Comparison of ENCODE assay signal across 20 cellular contexts in the genomic region with DNA sequence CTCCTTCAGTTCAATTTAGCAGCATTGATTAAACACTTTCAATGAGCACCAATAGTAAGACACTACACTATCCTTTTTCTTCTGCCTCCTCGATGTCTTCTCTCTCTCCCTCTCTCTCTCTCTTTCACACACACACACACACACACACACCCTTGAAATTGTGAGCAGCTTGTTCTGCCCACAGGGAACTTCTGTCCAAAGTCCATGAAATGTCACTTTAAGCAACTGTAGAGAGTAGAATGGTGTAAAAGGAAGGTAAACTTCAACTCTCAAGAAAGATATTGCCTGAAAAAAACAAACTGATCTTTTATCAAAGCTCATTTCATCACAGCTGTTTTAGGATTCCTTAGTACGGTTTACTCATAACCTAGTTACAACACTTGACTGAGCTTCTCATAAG.
DNase-seq lines count a peak whose midpoint lies in the region; ATAC-seq, FAIRE-seq and TF ChIP-seq lines count a peak whose summit lies in the region.
"Had no signal": no experiment of that assay in that cellular context is flagged by ENCODE, and none has a peak within 500 bp of the region (broad histone marks: within the 10 kb centered on the region; RNA-seq: fewer than 3 reads in every experiment).

No MANE protein-coding gene starts in this region.

- H2AFZ ChIP-seq in K562 (ENCODE audit: low read depth, low read length) = no peak overlapping the region

- H3K9me3 ChIP-seq in BLaER1 = no peaks in the 10 kb centered on the region
- no peaks in the 10 kb centered on the region for H3K9me3 ChIP-seq in K562 (replicated peaks; ENCODE audit: control insufficient read depth, insufficient read depth, low read depth, low read length)
- H3K9me3 ChIP-seq in gastrocnemius medialis = no peaks in the 10 kb centered on the region
- H3K9me3 ChIP-seq: A549, MG63, SJSA1 had no signal

- intact Hi-C loops in K562 (cut with micrococcal nuclease) = no loop called here
- intact Hi-C loops in gastrocnemius medialis (cut with DNase I; ENCODE audit: low total_unique reads) = no loop called here

- H3K27ac ChIP-seq in BLaER1 = no peak overlapping the region
- no peak overlapping the region for H3K27ac ChIP-seq in K562 (ENCODE audit: extremely low read depth, low read depth, low read length)
- H3K27ac ChIP-seq in gastrocnemius medialis = no peak overlapping the region
- H3K27ac ChIP-seq: A549, SJSA1 had no signal

- no peak overlapping the region for H3K9ac ChIP-seq in BLaER1
- no peak overlapping the region for H3K9ac ChIP-seq in K562 (ENCODE audit: insufficient read depth in 1 of 2, low read depth in 2 of 2, low read length in 2 of 2)

- H3K4me2 ChIP-seq in BLaER1 (peak overlapping the region; percentile 38; the same call in 1 of the 2 replicates), K562 (ENCODE audit: insufficient read depth, low read length) (no peak overlapping the region)
- H3K4me2 ChIP-seq: A549 had no signal

- DNase-seq in GM12892 (ENCODE audit: insufficient read length) = no peak
- DNase-seq in K562 (ENCODE audit: extremely low read depth in 1 of 4, low spot score in 3 of 4) = no peak
- DNase-seq in GM12891 (ENCODE audit: insufficient read length, low spot score) = no peak
- no peak for DNase-seq in gastrocnemius medialis
- no peak for DNase-seq in HK-2 (ENCODE audit: unreplicated experiment)
- no peak for DNase-seq in NCI-H774 (lab: John Stamatoyannopoulos, UW)
- DNase-seq: CD4-positive, alpha-beta memory T cell; DMS 273 treated with DMSO at 0.1 percent for 48 hours; EL; MG63; NCI-H1105; NCI-H1694 treated with DMSO at 0.1 percent for 48 hours; NCI-H69; PC-3 had no signal

- H3K36me3 ChIP-seq in BLaER1 = no peaks in the 10 kb centered on the region
- H3K36me3 ChIP-seq in K562 (ENCODE audit: control insufficient read depth, insufficient read depth, low read length) = no peaks in the 10 kb centered on the region
- no peaks in the 10 kb centered on the region for H3K36me3 ChIP-seq in gastrocnemius medialis
- H3K36me3 ChIP-seq: MG63, SJSA1 had no signal

- H3K4me1 ChIP-seq in BLaER1 (peaks cover 29% of the 10 kb centered on the region), K562 (replicated peaks in 1 of 2; ENCODE audit: control insufficient read depth in 2 of 2, insufficient read depth in 2 of 2, low read length in 2 of 2) (no peaks in the 10 kb centered on the region), gastrocnemius medialis (no peaks in the 10 kb centered on the region)
- H3K4me1 ChIP-seq: A549, SJSA1 had no signal

- TF ChIP-seq CTCF in K562 (IDR thresholded peaks at IDR 0.05 in 2 of 3, conservative IDR thresholded peaks at IDR 0.05 in 1 of 3; ENCODE audit: insufficient read depth in 2 of 3, low read depth in 1 of 3, low read length in 3 of 3) (no peak), gastrocnemius medialis (IDR thresholded peaks at IDR 0.05 in 4 of 5, conservative IDR thresholded peaks at IDR 0.05 in 1 of 5) (no peak)

- H4K20me1 ChIP-seq in BLaER1 (no peaks in the 10 kb centered on the region), K562 (replicated peaks; ENCODE audit: control insufficient read depth, insufficient read depth, low read length) (no peaks in the 10 kb centered on the region)

- in situ Hi-C loops in K562 (cut with MboI) = no loop called here
- in situ Hi-C loops in gastrocnemius medialis (cut with MboI; ENCODE audit: low sequenced_read_pairs in 4 of 4) = no loop called here

- ATAC-seq in HG02884 (IDR thresholded peaks at IDR 0.05; ENCODE audit: unreplicated experiment) (peak; percentile 2), K562 (no peak), gastrocnemius medialis (no peak)
- ATAC-seq: A549 had no signal

- POLR2A ChIA-PET in K562 (lab: Yijun Ruan, JAX) = interaction anchor here (0.5 kb wide), 1 partner anchor 30 kb away, joined by 3 read pairs; no protein-coding TSS in a partner anchor

- TF ChIP-seq RAD21 in K562 (CRISPR knock-in tag; conservative IDR thresholded peaks at IDR 0.05 in 1 of 2, IDR thresholded peaks at IDR 0.05 in 1 of 2) = no peak

- no peak for TF ChIP-seq POLR2A in GM12892 (IDR thresholded peaks at IDR 0.05; ENCODE audit: low read depth, low read length)
- TF ChIP-seq POLR2A in K562 (conservative IDR thresholded peaks at IDR 0.05) = no peak
- no peak for TF ChIP-seq POLR2A in GM12891 (IDR thresholded peaks at IDR 0.05; ENCODE audit: low read depth, low read length)
- no peak for TF ChIP-seq POLR2A in gastrocnemius medialis (IDR thresholded peaks at IDR 0.05)

- no peak for TF ChIP-seq EP300 in K562 (IDR thresholded peaks at IDR 0.05; ENCODE audit: low read length)

- WGBS in K562 (ENCODE audit: insufficient coverage, low coverage, missing lambda C conversion rate) = 7% methylated on average over 2 of the region's 2 CpGs

- H3K4me3 ChIP-seq in BLaER1 (no peak overlapping the region), K562 (no peak overlapping the region), gastrocnemius medialis (no peak overlapping the region)
- H3K4me3 ChIP-seq: A549, MG63, SJSA1 had no signal

- CTCF ChIA-PET in K562 (lab: Yijun Ruan, JAX; ENCODE audit: low intra/inter-chr PET ratio) = no interaction called here

- H3K9me1 ChIP-seq in K562 (ENCODE audit: control insufficient read depth, insufficient read depth, low read length) = no peaks in the 10 kb centered on the region

- FAIRE-seq in GM12892 (lab: Jason Lieb, UNC) (peak; percentile 67), K562 (lab: Jason Lieb, UNC) (peak; percentile 35), GM12891 (lab: Jason Lieb, UNC) (no peak)
- FAIRE-seq: A549, H1, HTR-8/SVneo had no signal

- no peaks in the 10 kb centered on the region for H3K27me3 ChIP-seq in BLaER1
- no peaks in the 10 kb centered on the region; a peak in 2 of 5 replicates for H3K27me3 ChIP-seq in K562 (ENCODE audit: control insufficient read depth in 2 of 2, insufficient read depth in 2 of 2, low read length in 2 of 2)
- H3K27me3 ChIP-seq in gastrocnemius medialis = no peaks in the 10 kb centered on the region
- H3K27me3 ChIP-seq: MG63, SJSA1 had no signal

- H3K79me2 ChIP-seq in K562 (ENCODE audit: control insufficient read depth, insufficient read depth, low read length) = no peaks in the 10 kb centered on the region

- no TSS peak for BruUV-seq in K562 (replicated peaks; lab: Mats Ljungman, UMichigan)

TF ChIP-seq in K562, 482 proteins besides CTCF, POLR2A, EP300 and RAD21:
- TF ChIP-seq JUND (IDR thresholded peaks at IDR 0.05; ENCODE audit: borderline replicate concordance, low read depth, low read length) (no peak), JUND (tag; IDR thresholded peaks at IDR 0.05; ENCODE audit: borderline replicate concordance, low read depth, low read length) (no peak)

TF ChIP-seq in GM12891, 5 proteins besides CTCF, POLR2A, EP300 and RAD21:
- TF ChIP-seq PAX5 (IDR thresholded peaks at IDR 0.05; ENCODE audit: insufficient read depth, low read length, severe bottlenecking) (no peak), TAF1 (IDR thresholded peaks at IDR 0.05; ENCODE audit: low read depth, low read length) (no peak), POLR2AphosphoS5 (IDR thresholded peaks at IDR 0.05; ENCODE audit: low read depth, low read length) (no peak), SPI1 (IDR thresholded peaks at IDR 0.05; ENCODE audit: low read depth, low read length) (no peak), POU2F2 (IDR thresholded peaks at IDR 0.05; ENCODE audit: low read depth, low read length) (no peak)
